1 cellular context compared by ENCODE assay signal in genomic region chr21:22201142-22201541, GRCh38.
TF ChIP-seq lines count a peak whose summit lies in the region.

No MANE protein-coding gene starts in this region.

TF ChIP-seq in SK-N-SH, 30 proteins besides CTCF, POLR2A, EP300 and RAD21 (continued from another document):
- TF ChIP-seq REST (IDR thresholded peaks at IDR 0.05; ENCODE audit: low read depth, low read length), result no peak
- no peak for TF ChIP-seq IRF3 (IDR thresholded peaks at IDR 0.05; ENCODE audit: low read depth, low read length)
- no peak for TF ChIP-seq FOSL2 (IDR thresholded peaks at IDR 0.05; ENCODE audit: borderline replicate concordance, low read depth)
